23 cellular contexts compared by ENCODE assay signal in the genomic region with DNA sequence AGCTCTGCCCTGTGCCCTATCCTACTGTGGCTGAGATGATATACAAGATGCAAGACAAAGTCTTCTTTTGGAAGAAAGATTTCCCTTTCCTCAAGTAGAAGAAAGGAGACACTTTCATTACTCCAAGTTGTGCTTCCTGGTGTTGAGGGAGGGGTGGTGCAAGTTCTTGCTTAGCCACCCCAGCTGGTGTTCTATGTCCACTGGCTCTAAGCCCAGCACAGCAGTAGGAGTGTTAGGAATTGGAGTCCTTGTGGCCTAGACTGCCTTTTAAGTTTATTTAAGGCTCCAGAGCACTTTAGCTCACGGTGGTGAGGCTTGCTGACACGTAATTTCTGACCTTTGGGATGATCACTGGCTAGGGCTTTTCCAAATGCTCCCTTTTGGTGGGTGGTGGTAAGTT.
"Had no signal": no experiment of that assay in that cellular context is flagged by ENCODE, and none has a peak within 500 bp of the region (broad histone marks: within the 10 kb centered on the region; RNA-seq: fewer than 3 reads in every experiment).

No MANE protein-coding gene starts in this region.

- H3K27ac ChIP-seq: HL-60, SJSA1, SK-N-MC had no signal

- FAIRE-seq: HTR-8/SVneo, RCC 7860 had no signal

- DNase-seq: KBM-7, MV-4-11, NCI-H1048, NCI-H1105 treated with DMSO at 0.1 percent for 48 hours, NCI-H1436, NCI-H187, NCI-H2029, NCI-H2081 treated with DMSO at 0.1 percent for 48 hours, NCI-H2171, NCI-H226, NCI-H446, NCI-H510A, NCI-H524 treated with DMSO at 0.1 percent for 48 hours, NCI-H69, NCI-H774, Right ventricle myocardium superior, RPMI8226, SIG-M5 had no signal

- H3K4me1 ChIP-seq: SJSA1 had no signal

- H3K4me3 ChIP-seq: SJSA1, SK-N-MC had no signal

- H3K36me3 ChIP-seq: SJSA1 had no signal

- H3K27me3 ChIP-seq: SJSA1 had no signal
